Comparison of ENCODE assay signal across 2 cellular contexts in the genomic region with DNA sequence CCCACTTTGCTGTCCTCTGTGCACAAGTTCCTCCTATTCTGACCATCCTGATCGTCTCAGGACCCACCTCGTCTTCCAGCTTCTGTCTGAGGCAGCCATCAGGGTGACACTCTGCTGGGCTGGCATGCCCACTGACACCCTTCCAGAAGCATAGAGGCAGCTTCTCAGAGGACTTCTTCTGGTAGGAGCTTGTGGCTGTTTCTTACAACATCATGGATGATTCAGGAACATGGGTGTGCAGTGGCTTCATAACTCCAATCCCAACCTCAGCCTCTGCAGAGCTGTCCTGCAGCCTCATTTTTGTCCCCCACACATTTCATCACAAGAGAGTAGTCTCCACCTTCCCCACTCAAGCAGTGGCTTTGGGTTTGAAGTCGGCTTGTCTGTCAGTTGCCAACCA.
TF ChIP-seq lines count a peak whose summit lies in the region.

No MANE protein-coding gene starts in this region.

TF ChIP-seq in IMR-90, 13 proteins besides CTCF, POLR2A, EP300 and RAD21 (continued from another document):
- TF ChIP-seq, protein P1, sequence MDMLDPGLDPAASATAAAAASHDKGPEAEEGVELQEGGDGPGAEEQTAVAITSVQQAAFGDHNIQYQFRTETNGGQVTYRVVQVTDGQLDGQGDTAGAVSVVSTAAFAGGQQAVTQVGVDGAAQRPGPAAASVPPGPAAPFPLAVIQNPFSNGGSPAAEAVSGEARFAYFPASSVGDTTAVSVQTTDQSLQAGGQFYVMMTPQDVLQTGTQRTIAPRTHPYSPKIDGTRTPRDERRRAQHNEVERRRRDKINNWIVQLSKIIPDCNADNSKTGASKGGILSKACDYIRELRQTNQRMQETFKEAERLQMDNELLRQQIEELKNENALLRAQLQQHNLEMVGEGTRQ (IDR thresholded peaks at IDR 0.05; ENCODE audit: low read depth, low read length): no peak
- TF ChIP-seq RFX5 (IDR thresholded peaks at IDR 0.05; ENCODE audit: low read depth, low read length) (no peak), BHLHE40 (IDR thresholded peaks at IDR 0.05; ENCODE audit: low read depth, low read length) (no peak), CEBPB (IDR thresholded peaks at IDR 0.05; ENCODE audit: low read depth, low read length) (no peak)
TF ChIP-seq in IMR-90: peak in this region for 0.

TF ChIP-seq in SK-N-SH treated with all-trans-retinoic acid at 6 μM for 48 hours, 23 proteins besides CTCF, POLR2A, EP300 and RAD21 (continued from another document):
- TF ChIP-seq, protein P2, sequence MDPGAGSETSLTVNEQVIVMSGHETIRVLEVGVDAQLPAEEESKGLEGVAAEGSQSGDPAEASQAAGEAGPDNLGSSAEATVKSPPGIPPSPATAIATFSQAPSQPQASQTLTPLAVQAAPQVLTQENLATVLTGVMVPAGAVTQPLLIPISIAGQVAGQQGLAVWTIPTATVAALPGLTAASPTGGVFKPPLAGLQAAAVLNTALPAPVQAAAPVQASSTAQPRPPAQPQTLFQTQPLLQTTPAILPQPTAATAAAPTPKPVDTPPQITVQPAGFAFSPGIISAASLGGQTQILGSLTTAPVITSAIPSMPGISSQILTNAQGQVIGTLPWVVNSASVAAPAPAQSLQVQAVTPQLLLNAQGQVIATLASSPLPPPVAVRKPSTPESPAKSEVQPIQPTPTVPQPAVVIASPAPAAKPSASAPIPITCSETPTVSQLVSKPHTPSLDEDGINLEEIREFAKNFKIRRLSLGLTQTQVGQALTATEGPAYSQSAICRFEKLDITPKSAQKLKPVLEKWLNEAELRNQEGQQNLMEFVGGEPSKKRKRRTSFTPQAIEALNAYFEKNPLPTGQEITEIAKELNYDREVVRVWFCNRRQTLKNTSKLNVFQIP (CRISPR knock-in tag; IDR thresholded peaks at IDR 0.05; ENCODE audit: borderline replicate concordance, low read depth): no peak
- TF ChIP-seq TSHZ2 (CRISPR knock-in tag; IDR thresholded peaks at IDR 0.05): no peak
- TF ChIP-seq, protein P3, sequence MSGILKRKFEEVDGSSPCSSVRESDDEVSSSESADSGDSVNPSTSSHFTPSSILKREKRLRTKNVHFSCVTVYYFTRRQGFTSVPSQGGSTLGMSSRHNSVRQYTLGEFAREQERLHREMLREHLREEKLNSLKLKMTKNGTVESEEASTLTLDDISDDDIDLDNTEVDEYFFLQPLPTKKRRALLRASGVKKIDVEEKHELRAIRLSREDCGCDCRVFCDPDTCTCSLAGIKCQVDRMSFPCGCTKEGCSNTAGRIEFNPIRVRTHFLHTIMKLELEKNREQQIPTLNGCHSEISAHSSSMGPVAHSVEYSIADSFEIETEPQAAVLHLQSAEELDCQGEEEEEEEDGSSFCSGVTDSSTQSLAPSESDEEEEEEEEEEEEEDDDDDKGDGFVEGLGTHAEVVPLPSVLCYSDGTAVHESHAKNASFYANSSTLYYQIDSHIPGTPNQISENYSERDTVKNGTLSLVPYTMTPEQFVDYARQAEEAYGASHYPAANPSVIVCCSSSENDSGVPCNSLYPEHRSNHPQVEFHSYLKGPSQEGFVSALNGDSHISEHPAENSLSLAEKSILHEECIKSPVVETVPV (CRISPR knock-in tag; IDR thresholded peaks at IDR 0.05): no peak
- TF ChIP-seq PPARA (CRISPR knock-in tag; IDR thresholded peaks at IDR 0.05; ENCODE audit: borderline replicate concordance): no peak
- no peak for TF ChIP-seq ARNTL (CRISPR knock-in tag; IDR thresholded peaks at IDR 0.05; ENCODE audit: borderline replicate concordance, low read depth)
- TF ChIP-seq ZFP3 (CRISPR knock-in tag; IDR thresholded peaks at IDR 0.05): no peak
- TF ChIP-seq ZC3H10 (CRISPR knock-in tag; IDR thresholded peaks at IDR 0.05): no peak
- no peak for TF ChIP-seq ZNF8 (CRISPR knock-in tag; IDR thresholded peaks at IDR 0.05)
- no peak for TF ChIP-seq ZNF565 (CRISPR knock-in tag; conservative IDR thresholded peaks at IDR 0.05; ENCODE audit: low read depth)
- no peak for TF ChIP-seq SNAI2 (CRISPR knock-in tag; IDR thresholded peaks at IDR 0.05)
- no peak for TF ChIP-seq TCF4 (CRISPR knock-in tag; IDR thresholded peaks at IDR 0.05; ENCODE audit: borderline replicate concordance)
- TF ChIP-seq CREB5 (CRISPR knock-in tag; IDR thresholded peaks at IDR 0.05; ENCODE audit: low read depth): no peak
- TF ChIP-seq TOX (CRISPR knock-in tag; IDR thresholded peaks at IDR 0.05; ENCODE audit: borderline replicate concordance): no peak
- TF ChIP-seq ZFP30 (CRISPR knock-in tag; IDR thresholded peaks at IDR 0.05): no peak
- no peak for TF ChIP-seq ISL1 (CRISPR knock-in tag; IDR thresholded peaks at IDR 0.05)
- TF ChIP-seq CSDC2 (CRISPR knock-in tag; IDR thresholded peaks at IDR 0.05): no peak
